8 cellular contexts compared by ENCODE assay signal in genomic region chr15:89654847-89655805, GRCh38. TPM values are rescaled to one million over a fixed set of nuclear protein-coding genes. Genes with fewer than 3 reads are reported as not detected.
A peak's percentile ranks its signal among the peaks of the same experiment; 100 is the strongest.
DNase-seq lines count a peak whose midpoint lies in the region; ATAC-seq and TF ChIP-seq lines count a peak whose summit lies in the region.

Gene KIF7 (minus strand): TSS chr15:89655467. CDS start chr15:89652930, 2,537 bp downstream.

- DNase-seq in activated CD4-positive, alpha-beta T cell treated with anti-CD3 and anti-CD28 coated beads for 36 hours = peak; percentile 58
- no peak for DNase-seq in activated CD4-positive, alpha-beta T cell treated with anti-CD3 and anti-CD28 coated beads for 1 hour
- DNase-seq in NCI-H2171 (lab: John Stamatoyannopoulos, UW) (peak; percentile 70), body of pancreas (peak in 1 of 4 donors; percentile 37), iPS-NIHi11 (ENCODE audit: low spot score) (peak; percentile 99), SKM-1 treated with dmso at 0.1 percent for 144 hours (lab: John Stamatoyannopoulos, UW; ENCODE audit: unreplicated experiment) (no peak)

- H3K4me1 Mint-ChIP-seq in activated CD4-positive, alpha-beta T cell treated with anti-CD3 and anti-CD28 coated beads for 36 hours = peaks cover 11% of the 10 kb centered on the region

- H3K4me1 ChIP-seq in body of pancreas = peaks cover 12% of the 10 kb centered on the region

- H3K27me3 Mint-ChIP-seq in activated CD4-positive, alpha-beta T cell treated with anti-CD3 and anti-CD28 coated beads for 36 hours = peaks cover 29% of the 10 kb centered on the region

- no peaks in the 10 kb centered on the region for H3K36me3 ChIP-seq in body of pancreas (replicated peaks in 1 of 2; ENCODE audit: insufficient read depth in 1 of 2, low read depth in 2 of 2)

- TF ChIP-seq POLR2A in body of pancreas (IDR thresholded peaks at IDR 0.05) = no peak

- TF ChIP-seq CTCF in body of pancreas (IDR thresholded peaks at IDR 0.05) = no peak

- peak within 1 kb of the TSS in 1 of 2 donors; percentile 4 for H3K4me3 ChIP-seq in body of pancreas
- H3K4me3 ChIP-seq in skin epidermis = peak within 1 kb of the TSS; percentile 37 to 71 (median 57)

- POLR2A ChIA-PET in activated CD4-positive, alpha-beta T cell treated with anti-CD3 and anti-CD28 coated beads for 36 hours (lab: Charles Lee) = no interaction called here

- no peaks in the 10 kb centered on the region for H3K9me3 ChIP-seq in body of pancreas

- H3K36me3 Mint-ChIP-seq in activated CD4-positive, alpha-beta T cell treated with anti-CD3 and anti-CD28 coated beads for 36 hours (ENCODE audit: low read depth) = peaks cover 2% of the 10 kb centered on the region

- intact Hi-C loops in activated CD4-positive, alpha-beta T cell treated with anti-CD3 and anti-CD28 coated beads for 36 hours (cut with DNase I, micrococcal nuclease) = no loop called here
- intact Hi-C loops in body of pancreas (cut with DNase I) = no loop called here

- no peaks in the 10 kb centered on the region for H3K27me3 ChIP-seq in body of pancreas

- WGBS in body of pancreas, 2 donors = 3 to 10% methylated on average over 24 to 72 of the region's 87 CpGs

- peak within 1 kb of the TSS; percentile 73 for H3K4me3 Mint-ChIP-seq in activated CD4-positive, alpha-beta T cell treated with anti-CD3 and anti-CD28 coated beads for 36 hours

- no peaks in the 10 kb centered on the region for H3K9me3 Mint-ChIP-seq in activated CD4-positive, alpha-beta T cell treated with anti-CD3 and anti-CD28 coated beads for 36 hours (ENCODE audit: low read depth)

- peak; percentile 75 for ATAC-seq in activated CD4-positive, alpha-beta T cell treated with anti-CD3 and anti-CD28 coated beads for 36 hours
- peak; percentile 69 for ATAC-seq in body of pancreas
- ATAC-seq in HG02870 (IDR thresholded peaks at IDR 0.05; ENCODE audit: unreplicated experiment) = no peak

- H3K27ac ChIP-seq in body of pancreas (no peak within 1 kb of the TSS), skin epidermis (peak within 1 kb of the TSS in 14 of 21 experiments; percentile 13 to 79 (median 60))

- no peak within 1 kb of the TSS for H3K27ac Mint-ChIP-seq in activated CD4-positive, alpha-beta T cell treated with anti-CD3 and anti-CD28 coated beads for 36 hours

- CTCF ChIA-PET in activated CD4-positive, alpha-beta T cell treated with anti-CD3 and anti-CD28 coated beads for 36 hours (lab: Charles Lee) = interaction anchor here (0.5 kb wide), 1 partner anchor 566 kb away, joined by 3 read pairs; no protein-coding TSS in a partner anchor

RNA-seq across cellular contexts. Expression of gene KIF7, which starts in this region (rescaled TPM):
- 1 to 10 TPM; 2.1 to 2.3 TPM for total RNA-seq in activated CD4-positive, alpha-beta T cell treated with anti-CD3 and anti-CD28 coated beads for 36 hours
- total RNA-seq in body of pancreas = 1 to 10 TPM; 2.1 to 3.0 TPM

Comparison
In these comparisons a context has a peak if more than half of its experiments do, and no peak if none do; other contexts are left out.
1. DNase-seq: peak in activated CD4-positive, alpha-beta T cell treated with anti-CD3 and anti-CD28 coated beads for 36 hours (single experiment), NCI-H2171 (single experiment) and iPS-NIHi11 (single experiment); none in activated CD4-positive, alpha-beta T cell treated with anti-CD3 and anti-CD28 coated beads for 1 hour (single experiment) and SKM-1 treated with dmso at 0.1 percent for 144 hours (single experiment).
2. H3K27ac ChIP-seq: peak in skin epidermis (14 of 21); none in body of pancreas (0 of 4).